ENCODE assay signal across 8 cellular contexts in genomic region chr7:12210179-12211053, GRCh38. TPM values are rescaled to one million over a fixed set of nuclear protein-coding genes. Genes with fewer than 3 reads are reported as not detected.
DNase-seq lines count a peak whose midpoint lies in the region; ATAC-seq and TF ChIP-seq lines count a peak whose summit lies in the region.

No MANE protein-coding gene starts in this region.

- peak overlapping the region; percentile 99 for H3K4me3 Mint-ChIP-seq in CD4-positive, alpha-beta T cell

- H3K9me2 ChIP-seq in OCI-LY7 (ENCODE audit: insufficient read depth, low read length), result no peaks in the 10 kb centered on the region

- peak in 4 of 10 experiments; percentile 30 to 61 (median 34) for DNase-seq in CD4-positive, alpha-beta T cell
- no peak for DNase-seq in OCI-LY7 (ENCODE audit: low spot score)
- peak; percentile 23 for DNase-seq in dedifferentiated amniotic fluid mesenchymal stem cell (ENCODE audit: extremely low spot score)
- peak; percentile 59 for DNase-seq in medulla oblongata (ENCODE audit: extremely low spot score)
- no peak for DNase-seq in Ammon's horn (ENCODE audit: low spot score)

- H3K27ac ChIP-seq in CD4-positive, alpha-beta T cell (ENCODE audit: low read depth, low read length), result peak overlapping the region; percentile 98
- H3K27ac ChIP-seq in OCI-LY7 (ENCODE audit: low read depth, low read length, poor library complexity, severe bottlenecking) (no peak overlapping the region), thymus (ENCODE audit: low read depth) (peak overlapping the region; percentile 92)

- H3K4me1 ChIP-seq in OCI-LY7 (ENCODE audit: insufficient read depth, low read length, poor library complexity, severe bottlenecking), result no peaks in the 10 kb centered on the region
- peaks cover 6% of the 10 kb centered on the region for H3K4me1 ChIP-seq in thymus (ENCODE audit: control insufficient read depth, insufficient read depth, low read length)

- BruUV-seq in OCI-LY7 (replicated peaks; lab: Mats Ljungman, UMichigan), result no TSS peak

- POLR2A ChIA-PET in CD4-positive, alpha-beta T cell (lab: Charles Lee), result interaction anchor here (0.6 to 2.9 kb wide), 22 partner anchors 9 to 1270 kb away, joined by 3 to 36 read pairs (median 5); partner anchors contain the start of gene ARL4A
- POLR2A ChIA-PET in OCI-LY7 (lab: Charles Lee), result interaction anchor here (1.1 kb wide), 1 partner anchor 21 kb away, joined by 4 read pairs; no protein-coding TSS in a partner anchor

- H4K20me1 ChIP-seq in OCI-LY7 (ENCODE audit: insufficient read depth, low read length), result no peaks in the 10 kb centered on the region

- H3K4me2 ChIP-seq in OCI-LY7 (ENCODE audit: low read length), result peak overlapping the region; percentile 78

- TF ChIP-seq CTCF in CD4-positive, alpha-beta T cell (IDR thresholded peaks at IDR 0.05), result no peak
- TF ChIP-seq CTCF in OCI-LY7 (conservative IDR thresholded peaks at IDR 0.05; ENCODE audit: low read length), result no peak

- no peaks in the 10 kb centered on the region for H3K27me3 Mint-ChIP-seq in CD4-positive, alpha-beta T cell

- no peaks in the 10 kb centered on the region for H3K9me3 ChIP-seq in CD4-positive, alpha-beta T cell (ENCODE audit: control insufficient read depth, low read length)
- no peaks in the 10 kb centered on the region for H3K9me3 ChIP-seq in OCI-LY7 (ENCODE audit: low read length)
- H3K9me3 ChIP-seq in thymus (ENCODE audit: control insufficient read depth), result no peaks in the 10 kb centered on the region

- H3K36me3 ChIP-seq in OCI-LY7 (ENCODE audit: insufficient read depth, low read length) (no peaks in the 10 kb centered on the region), thymus (ENCODE audit: control insufficient read depth, insufficient read depth) (no peaks in the 10 kb centered on the region)

- H3K27ac Mint-ChIP-seq in CD4-positive, alpha-beta T cell, result peak overlapping the region; percentile 100

- H3K36me3 Mint-ChIP-seq in CD4-positive, alpha-beta T cell (ENCODE audit: low read depth), result peaks cover 33% of the 10 kb centered on the region

- ATAC-seq in CD4-positive, alpha-beta T cell (ENCODE audit: poor library complexity), result peak; percentile 37
- ATAC-seq in GM18867 (IDR thresholded peaks at IDR 0.05; ENCODE audit: unreplicated experiment) (peak; percentile 34), HG03060 (IDR thresholded peaks at IDR 0.05; ENCODE audit: low read depth, unreplicated experiment) (peak; percentile 20)

- peaks cover 47% of the 10 kb centered on the region for H3K4me1 Mint-ChIP-seq in CD4-positive, alpha-beta T cell (ENCODE audit: low read depth)

- CTCF ChIA-PET in CD4-positive, alpha-beta T cell (lab: Charles Lee), result interaction anchor here (0.9 to 1.4 kb wide), 3 partner anchors 22 to 476 kb away, joined by 3 to 7 read pairs (median 5); no protein-coding TSS in a partner anchor
- CTCF ChIA-PET in OCI-LY7 (lab: Charles Lee; ENCODE audit: unreplicated experiment), result no interaction called here

- intact Hi-C loops in CD4-positive, alpha-beta T cell (cut with DNase I, micrococcal nuclease), result loop anchor here (1.0 to 10.0 kb wide), 8 partner anchors 18 to 194 kb away; partner anchors contain the start of gene VWDE (in 1 of the 2)
- intact Hi-C loops in OCI-LY7 (cut with micrococcal nuclease; ENCODE audit: unreplicated experiment), result no loop called here

- peaks cover 12% of the 10 kb centered on the region; the same call in 1 of the 2 replicates for H3K79me2 ChIP-seq in OCI-LY7 (ENCODE audit: insufficient read depth, low read depth, low read length)

- H3K4me3 ChIP-seq in OCI-LY7 (ENCODE audit: low read depth, low read length, poor library complexity, severe bottlenecking) (peak overlapping the region; percentile 65), thymus (ENCODE audit: low read length) (peak overlapping the region; percentile 83)

- 2% methylated on average over 26 of the region's 26 CpGs for whole genome bisulfite sequencing in thymus

- H3K9me3 Mint-ChIP-seq in CD4-positive, alpha-beta T cell, result no peaks in the 10 kb centered on the region

- no peaks in the 10 kb centered on the region for H3K27me3 ChIP-seq in CD4-positive, alpha-beta T cell (ENCODE audit: control insufficient read depth, insufficient read depth, low read length)
- H3K27me3 ChIP-seq in thymus (ENCODE audit: control insufficient read depth, insufficient read depth), result peaks cover 4% of the 10 kb centered on the region

- H2AFZ ChIP-seq in OCI-LY7 (ENCODE audit: low read length), result peak overlapping the region; percentile 93

RNA-seq across cellular contexts. Expression of gene TMEM106B, which starts 0.7 kb away (rescaled TPM):
- total RNA-seq in CD4-positive, alpha-beta T cell, result 10 to 100 TPM; 16.9 to 17.5 TPM
- 2.9 and 5.6 TPM in 2 replicates for total RNA-seq in OCI-LY7 (2014; rRNA removed; shearing (Covaris generic))
- 9.6 and 12.2 TPM in 2 replicates for total RNA-seq in OCI-LY7 (2022)
- 12.5 TPM for polyA plus RNA-seq in thymus

Comparison
In these comparisons a context has a peak if more than half of its experiments do, and no peak if none do; other contexts are left out.
1. DNase-seq: peak in dedifferentiated amniotic fluid mesenchymal stem cell (single experiment) and medulla oblongata (single experiment); none in OCI-LY7 (single experiment) and Ammon's horn (single experiment).
2. Peak in every context shown above with its lines, with median percentiles within 50 percentile points of each other: ATAC-seq.